Comparison of ENCODE assay signal across 10 cellular contexts in genomic region chr22:28674121-28674563, GRCh38. TPM values are rescaled to one million over a fixed set of nuclear protein-coding genes. Genes with fewer than 3 reads are reported as not detected.
DNase-seq lines count a peak whose midpoint lies in the region; ATAC-seq and TF ChIP-seq lines count a peak whose summit lies in the region.
"Had no signal": no experiment of that assay in that cellular context is flagged by ENCODE, and none has a peak within 500 bp of the region (broad histone marks: within the 10 kb centered on the region; RNA-seq: fewer than 3 reads in every experiment).

No MANE protein-coding gene starts in this region.

- H3K4me1 ChIP-seq in mesendoderm (ENCODE audit: control insufficient read depth, low read depth, low read length) = no peaks in the 10 kb centered on the region

- H3K27me3 Mint-ChIP-seq in effector memory CD8-positive, alpha-beta T cell = peaks cover 54 to 61% of the 10 kb centered on the region in 2 donors

- no peak overlapping the region for H2BK120ac ChIP-seq in mesendoderm (ENCODE audit: low read depth, low read length)

- no peak overlapping the region for H3K9ac ChIP-seq in mesendoderm (ENCODE audit: low read length)

- no peaks in the 10 kb centered on the region for H3K79me2 ChIP-seq in mesendoderm (ENCODE audit: control insufficient read depth, insufficient read depth, low read length)

- H3K9me3 Mint-ChIP-seq in effector memory CD8-positive, alpha-beta T cell = peaks cover 0 to 2% of the 10 kb centered on the region in 2 donors

- no peaks in the 10 kb centered on the region for H3K36me3 ChIP-seq in BJ (ENCODE audit: control insufficient read depth, insufficient read depth, low read length)
- H3K36me3 ChIP-seq in mesendoderm (ENCODE audit: control insufficient read depth, insufficient read depth, low read length) = no peaks in the 10 kb centered on the region
- H3K36me3 ChIP-seq: neutrophil had no signal

- peak overlapping the region; percentile 79 to 84 for H3K4me3 Mint-ChIP-seq in effector memory CD8-positive, alpha-beta T cell

- H2AK5ac ChIP-seq in mesendoderm (ENCODE audit: low read length) = no peak overlapping the region

- H2BK5ac ChIP-seq in mesendoderm (ENCODE audit: low read length) = no peak overlapping the region

- H3K27me3 ChIP-seq in BJ (ENCODE audit: control insufficient read depth, insufficient read depth, low read length) = no peaks in the 10 kb centered on the region
- no peaks in the 10 kb centered on the region for H3K27me3 ChIP-seq in mesendoderm (ENCODE audit: insufficient read depth, low read length, poor library complexity)

- ATAC-seq in GM21381 (IDR thresholded peaks at IDR 0.05; ENCODE audit: unreplicated experiment) = peak; percentile 84
- peak; percentile 100 for ATAC-seq in effector memory CD8-positive, alpha-beta T cell (replicated peaks)
- ATAC-seq in left lobe of liver = no peak
- ATAC-seq in HG03432 (IDR thresholded peaks at IDR 0.05; ENCODE audit: unreplicated experiment) = no peak

- DNase-seq in BJ (ENCODE audit: low read depth) = peak; percentile 26
- peak; percentile 81 for DNase-seq in SIG-M5 treated with dmso at 0.1 percent for 504 hours (lab: John Stamatoyannopoulos, UW; ENCODE audit: unreplicated experiment)
- peak; percentile 35 to 48 (median 40) for DNase-seq in effector memory CD8-positive, alpha-beta T cell
- no peak for DNase-seq in mesendoderm
- no peak for DNase-seq in epidermal melanocyte (ENCODE audit: insufficient read length, low spot score)
- no peak for DNase-seq in left lobe of liver (ENCODE audit: low spot score)
- DNase-seq: NCI-H2029 had no signal

- no peak overlapping the region for H3K4me3 ChIP-seq in BJ (ENCODE audit: low read depth, low read length)
- no peak overlapping the region for H3K4me3 ChIP-seq in mesendoderm (ENCODE audit: low read length)

- no peak overlapping the region for H3K56ac ChIP-seq in mesendoderm (ENCODE audit: low read length)

- H3K27ac Mint-ChIP-seq in effector memory CD8-positive, alpha-beta T cell = peak overlapping the region; percentile 97 to 99

- H3K4me2 ChIP-seq in mesendoderm (ENCODE audit: low read length) = no peak overlapping the region

- no peak overlapping the region for H4K5ac ChIP-seq in mesendoderm (ENCODE audit: low read length)

- TF ChIP-seq CTCF in BJ (IDR thresholded peaks at IDR 0.05; ENCODE audit: insufficient read depth, low read depth, low read length) = no peak

- H3K23ac ChIP-seq in mesendoderm (ENCODE audit: low read length) = no peak overlapping the region

- peaks cover 21 to 22% of the 10 kb centered on the region in 2 donors for H3K4me1 Mint-ChIP-seq in effector memory CD8-positive, alpha-beta T cell (ENCODE audit: low read depth in 2 of 2)

- H3K27ac ChIP-seq in mesendoderm (ENCODE audit: low read depth, low read length) = no peak overlapping the region
- H3K27ac ChIP-seq: neutrophil had no signal

- no peak overlapping the region for H3K4ac ChIP-seq in mesendoderm (ENCODE audit: low read depth, low read length)

- POLR2A ChIA-PET in BJ (lab: Charles Lee) = no interaction called here

- CTCF ChIA-PET in BJ (lab: Yijun Ruan, JAX) = no interaction called here

- H2BK15ac ChIP-seq in mesendoderm (replicated peaks; ENCODE audit: low read depth) = no peak overlapping the region

- peaks cover 15% of the 10 kb centered on the region for H3K36me3 Mint-ChIP-seq in effector memory CD8-positive, alpha-beta T cell (ENCODE audit: insufficient read depth)

- no peak overlapping the region for H4K8ac ChIP-seq in mesendoderm (ENCODE audit: low read depth, low read length)

- WGBS in mesendoderm (ENCODE audit: extremely low coverage, insufficient coverage, low lambda C conversion rate) = no CpG with 5 or more reads among the region's 3 CpGs

- H3K79me1 ChIP-seq in mesendoderm (ENCODE audit: low read length) = no peaks in the 10 kb centered on the region

- no peak overlapping the region for H3K18ac ChIP-seq in mesendoderm (ENCODE audit: low read length)

RNA-seq across cellular contexts. Expression of gene TTC28, which starts 5.5 kb away (rescaled TPM):
- 5.6 and 8.7 TPM in 2 replicates for polyA plus RNA-seq in BJ (2011; rRNA removed)
- polyA minus RNA-seq in BJ (2011; rRNA and poly(A)+ RNA removed) = 31.0 and 33.1 TPM in 2 replicates
- 3.9 TPM for polyA plus RNA-seq in mesendoderm (2013, experiment 1 of 2)
- polyA plus RNA-seq in mesendoderm (2013, experiment 2 of 2) = 5.3 TPM
- total RNA-seq in left lobe of liver = 12.3 TPM

Comparison
In these comparisons a context has a peak if more than half of its experiments do, and no peak if none do; other contexts are left out.
1. DNase-seq: peak in BJ (single experiment), SIG-M5 treated with dmso at 0.1 percent for 504 hours (single experiment) and effector memory CD8-positive, alpha-beta T cell (3 of 3); none in mesendoderm (single experiment), epidermal melanocyte (single experiment) and left lobe of liver (single experiment).
2. ATAC-seq: peak in GM21381 (single experiment) and effector memory CD8-positive, alpha-beta T cell (single experiment); none in left lobe of liver (single experiment) and HG03432 (single experiment).